ENCODE assay signal across 10 cellular contexts in genomic region chr2:113876503-113877387, GRCh38. TPM values are rescaled to one million over a fixed set of nuclear protein-coding genes. Genes with fewer than 3 reads are reported as not detected.
DNase-seq lines count a peak whose midpoint lies in the region; ATAC-seq and TF ChIP-seq lines count a peak whose summit lies in the region.
"Had no signal": no experiment of that assay in that cellular context is flagged by ENCODE, and none has a peak within 500 bp of the region (broad histone marks: within the 10 kb centered on the region; RNA-seq: fewer than 3 reads in every experiment).

No MANE protein-coding gene starts in this region.

- peak overlapping the region in 6 of 7 donors; percentile 30 to 74 (median 47) for H3K4me3 Mint-ChIP-seq in CD8-positive, alpha-beta memory T cell
- H3K4me3 Mint-ChIP-seq in activated T-cell treated with anti-CD3 and anti-CD28 coated beads, Interleukin-2, amount 50 U/mL, for 72 hours = peak overlapping the region; percentile 35 to 74
- H3K4me3 Mint-ChIP-seq in stimulated activated naive CD8-positive, alpha-beta T cell treated with anti-CD3 and anti-CD28 coated beads, Interleukin-15, Interleukin-2, amounts not matched to agents 100 ng/mL and 50 ng/mL, for 24 hours = peak overlapping the region; percentile 29
- H3K4me3 Mint-ChIP-seq: activated B cell treated with CpG ODN at 0.5 μM for 24 hours had no signal

- peaks cover 26% of the 10 kb centered on the region for H3K4me1 ChIP-seq in CD8-positive, alpha-beta memory T cell (ENCODE audit: insufficient read depth, low read length)
- peaks cover 3 to 11% of the 10 kb centered on the region in 2 donors for H3K4me1 ChIP-seq in lung (ENCODE audit: control insufficient read depth in 2 of 2, insufficient read depth in 2 of 2, low read length in 2 of 2)

- H3K9me3 Mint-ChIP-seq in CD8-positive, alpha-beta memory T cell = no peaks in the 10 kb centered on the region
- H3K9me3 Mint-ChIP-seq in activated T-cell treated with anti-CD3 and anti-CD28 coated beads, Interleukin-2, amount 50 U/mL, for 72 hours = no peaks in the 10 kb centered on the region
- H3K9me3 Mint-ChIP-seq in stimulated activated naive CD8-positive, alpha-beta T cell treated with anti-CD3 and anti-CD28 coated beads, Interleukin-15, Interleukin-2, amounts not matched to agents 100 ng/mL and 50 ng/mL, for 24 hours = no peaks in the 10 kb centered on the region
- H3K9me3 Mint-ChIP-seq: activated B cell treated with CpG ODN at 0.5 μM for 24 hours had no signal

- no peak for TF ChIP-seq CTCF in lung (IDR thresholded peaks at IDR 0.05; ENCODE audit: control extremely low read depth, extremely low read depth)
- TF ChIP-seq CTCF in WERI-Rb-1 (IDR thresholded peaks at IDR 0.05; ENCODE audit: low read depth, low read length) = no peak

- H3K36me3 Mint-ChIP-seq in CD8-positive, alpha-beta memory T cell = peaks cover 0 to 4% (median 0%) of the 10 kb centered on the region in 3 donors
- H3K36me3 Mint-ChIP-seq in activated T-cell treated with anti-CD3 and anti-CD28 coated beads, Interleukin-2, amount 50 U/mL, for 72 hours (ENCODE audit: insufficient read depth in 2 of 2) = peaks cover 6 to 18% of the 10 kb centered on the region in 2 donors
- H3K36me3 Mint-ChIP-seq in stimulated activated naive CD8-positive, alpha-beta T cell treated with anti-CD3 and anti-CD28 coated beads, Interleukin-15, Interleukin-2, amounts not matched to agents 100 ng/mL and 50 ng/mL, for 24 hours (ENCODE audit: low read depth) = peaks cover 17% of the 10 kb centered on the region

- H3K27ac ChIP-seq in CD8-positive, alpha-beta memory T cell (ENCODE audit: low read depth, low read length) = no peak overlapping the region
- no peak overlapping the region for H3K27ac ChIP-seq in lung (ENCODE audit: low read depth in 1 of 2, low read length in 1 of 2)
- no peak overlapping the region for H3K27ac ChIP-seq in WERI-Rb-1
- H3K27ac ChIP-seq: neutrophil had no signal

- H3K36me3 ChIP-seq in CD8-positive, alpha-beta memory T cell (ENCODE audit: insufficient read depth, low read length) = no peaks in the 10 kb centered on the region
- H3K36me3 ChIP-seq in lung (ENCODE audit: control insufficient read depth in 2 of 2, insufficient read depth in 2 of 2, low read length in 2 of 2) (no peaks in the 10 kb centered on the region), WERI-Rb-1 (no peaks in the 10 kb centered on the region)
- H3K36me3 ChIP-seq: neutrophil had no signal

- POLR2A ChIA-PET in CD8-positive, alpha-beta memory T cell (lab: Charles Lee) = no interaction called here

- peak overlapping the region; percentile 58 to 99 (median 88) for H3K27ac Mint-ChIP-seq in CD8-positive, alpha-beta memory T cell
- peak overlapping the region; percentile 91 for H3K27ac Mint-ChIP-seq in activated T-cell treated with anti-CD3 and anti-CD28 coated beads, Interleukin-2, amount 50 U/mL, for 72 hours
- peak overlapping the region; percentile 46 for H3K27ac Mint-ChIP-seq in stimulated activated naive CD8-positive, alpha-beta T cell treated with anti-CD3 and anti-CD28 coated beads, Interleukin-15, Interleukin-2, amounts not matched to agents 100 ng/mL and 50 ng/mL, for 24 hours

- peak; percentile 16 to 81 (median 52) for DNase-seq in CD8-positive, alpha-beta memory T cell
- peak; percentile 58 for DNase-seq in NCI-H774 (lab: John Stamatoyannopoulos, UW)
- DNase-seq in activated T-cell treated with anti-CD3 and anti-CD28 coated beads, Interleukin-2, amount 50 U/mL, for 72 hours = peak; percentile 84 to 87
- peak; percentile 48 for DNase-seq in lung (ENCODE audit: low spot score)
- no peak for DNase-seq in Kasumi-1 (lab: John Stamatoyannopoulos, UW)
- no peak for DNase-seq in WERI-Rb-1
- DNase-seq in MV-4-11 (lab: John Stamatoyannopoulos, UW) = no peak
- DNase-seq: activated B cell treated with CpG ODN at 0.5 μM for 24 hours had no signal

- 72 to 78% methylated on average over 19 of the region's 19 CpGs for WGBS in lung, 2 donors

- peak overlapping the region; percentile 12 for H3K4me3 ChIP-seq in CD8-positive, alpha-beta memory T cell (ENCODE audit: low read length)
- H3K4me3 ChIP-seq in lung (no peak overlapping the region), WERI-Rb-1 (ENCODE audit: low read depth, low read length) (no peak overlapping the region)

- H3K4me1 Mint-ChIP-seq in CD8-positive, alpha-beta memory T cell = peaks cover 20 to 37% (median 34%) of the 10 kb centered on the region in 3 donors
- peaks cover 61% of the 10 kb centered on the region for H3K4me1 Mint-ChIP-seq in activated T-cell treated with anti-CD3 and anti-CD28 coated beads, Interleukin-2, amount 50 U/mL, for 72 hours (ENCODE audit: low read depth)
- peaks cover 36% of the 10 kb centered on the region for H3K4me1 Mint-ChIP-seq in stimulated activated naive CD8-positive, alpha-beta T cell treated with anti-CD3 and anti-CD28 coated beads, Interleukin-15, Interleukin-2, amounts not matched to agents 100 ng/mL and 50 ng/mL, for 24 hours (ENCODE audit: low read depth)

- CTCF ChIA-PET in CD8-positive, alpha-beta memory T cell (lab: Charles Lee) = interaction anchor here (0.7 to 1.1 kb wide), 2 partner anchors 12 to 22 kb away, joined by 3 to 4 read pairs; no protein-coding TSS in a partner anchor

- no peaks in the 10 kb centered on the region for H3K27me3 ChIP-seq in CD8-positive, alpha-beta memory T cell (ENCODE audit: insufficient read depth, low read length, poor library complexity, severe bottlenecking)
- H3K27me3 ChIP-seq in lung (ENCODE audit: control insufficient read depth, insufficient read depth) (no peaks in the 10 kb centered on the region), WERI-Rb-1 (ENCODE audit: insufficient read depth, low read depth, severe bottlenecking) (no peaks in the 10 kb centered on the region)
- H3K27me3 ChIP-seq: neutrophil had no signal

- peaks cover 0 to 2% of the 10 kb centered on the region in 2 donors for H3K27me3 Mint-ChIP-seq in CD8-positive, alpha-beta memory T cell
- H3K27me3 Mint-ChIP-seq in activated T-cell treated with anti-CD3 and anti-CD28 coated beads, Interleukin-2, amount 50 U/mL, for 72 hours (ENCODE audit: low read depth) = no peaks in the 10 kb centered on the region
- H3K27me3 Mint-ChIP-seq in stimulated activated naive CD8-positive, alpha-beta T cell treated with anti-CD3 and anti-CD28 coated beads, Interleukin-15, Interleukin-2, amounts not matched to agents 100 ng/mL and 50 ng/mL, for 24 hours = no peaks in the 10 kb centered on the region
- H3K27me3 Mint-ChIP-seq: activated B cell treated with CpG ODN at 0.5 μM for 24 hours had no signal

- H3K9me3 ChIP-seq in CD8-positive, alpha-beta memory T cell (ENCODE audit: low read length) = no peaks in the 10 kb centered on the region
- no peaks in the 10 kb centered on the region for H3K9me3 ChIP-seq in lung (ENCODE audit: control insufficient read depth in 2 of 2, insufficient read depth in 1 of 2, low read length in 1 of 2)
- no peaks in the 10 kb centered on the region for H3K9me3 ChIP-seq in WERI-Rb-1 (ENCODE audit: severe bottlenecking)
- H3K9me3 ChIP-seq: neutrophil had no signal

- ATAC-seq in activated T-cell treated with anti-CD3 and anti-CD28 coated beads, Interleukin-2, amount 50 U/mL, for 72 hours (replicated peaks in 1 of 2) = peak; percentile 92 to 94
- peak; percentile 58 for ATAC-seq in lung (ENCODE audit: insufficient read depth, low FRiP score)

RNA-seq across cellular contexts. Expression of gene ACTR3, which starts 13.1 kb away (rescaled TPM):
- total RNA-seq in CD8-positive, alpha-beta memory T cell = 100 to 1,000 TPM; 512 to 532 TPM
- 478 TPM for polyA plus RNA-seq in CD8-positive, alpha-beta memory T cell
- total RNA-seq in activated T-cell treated with anti-CD3 and anti-CD28 coated beads, Interleukin-2, amount 50 U/mL, for 72 hours = 100 to 1,000 TPM; 490 to 497 TPM
- 100 to 1,000 TPM; 153 to 260 TPM for total RNA-seq in lung
- 100 to 1,000 TPM in 1 of 2 donors, 10 to 100 TPM in 1; 35.5 to 216 TPM for polyA plus RNA-seq in lung

Comparison
In these comparisons a context has a peak if more than half of its experiments do, and no peak if none do; other contexts are left out.
1. DNase-seq: peak in CD8-positive, alpha-beta memory T cell (5 of 5), NCI-H774 (single experiment), activated T-cell treated with anti-CD3 and anti-CD28 coated beads, Interleukin-2, amount 50 U/mL, for 72 hours (2 of 2) and lung (single experiment); none in Kasumi-1 (0 of 2), WERI-Rb-1 (single experiment) and MV-4-11 (single experiment).
2. Peak in every context shown above with its lines, with median percentiles within 50 percentile points of each other: H3K27ac Mint-ChIP-seq and H3K4me3 Mint-ChIP-seq.